ENCODE assay signal across 1 cellular context in the genomic region with DNA sequence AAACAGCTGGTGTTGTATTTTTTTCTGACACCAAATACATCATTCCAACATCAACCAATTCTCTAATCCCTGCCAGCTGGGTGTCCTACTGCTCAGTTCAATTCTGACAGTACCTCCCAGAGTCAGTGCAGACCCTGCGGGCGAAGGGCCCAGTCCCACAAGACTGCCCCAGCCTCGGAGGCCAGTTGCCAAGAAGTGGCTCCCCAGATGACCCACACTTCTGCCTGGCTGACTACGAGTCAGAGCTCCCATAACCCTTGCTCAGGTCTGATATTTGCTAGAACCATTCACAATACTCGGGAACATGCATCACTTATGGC.
TF ChIP-seq lines count a peak whose summit lies in the region.

No MANE protein-coding gene starts in this region.

TF ChIP-seq in WTC11, 78 proteins besides CTCF, POLR2A, EP300 and RAD21 (continued from another document):
- TF ChIP-seq, protein P1, sequence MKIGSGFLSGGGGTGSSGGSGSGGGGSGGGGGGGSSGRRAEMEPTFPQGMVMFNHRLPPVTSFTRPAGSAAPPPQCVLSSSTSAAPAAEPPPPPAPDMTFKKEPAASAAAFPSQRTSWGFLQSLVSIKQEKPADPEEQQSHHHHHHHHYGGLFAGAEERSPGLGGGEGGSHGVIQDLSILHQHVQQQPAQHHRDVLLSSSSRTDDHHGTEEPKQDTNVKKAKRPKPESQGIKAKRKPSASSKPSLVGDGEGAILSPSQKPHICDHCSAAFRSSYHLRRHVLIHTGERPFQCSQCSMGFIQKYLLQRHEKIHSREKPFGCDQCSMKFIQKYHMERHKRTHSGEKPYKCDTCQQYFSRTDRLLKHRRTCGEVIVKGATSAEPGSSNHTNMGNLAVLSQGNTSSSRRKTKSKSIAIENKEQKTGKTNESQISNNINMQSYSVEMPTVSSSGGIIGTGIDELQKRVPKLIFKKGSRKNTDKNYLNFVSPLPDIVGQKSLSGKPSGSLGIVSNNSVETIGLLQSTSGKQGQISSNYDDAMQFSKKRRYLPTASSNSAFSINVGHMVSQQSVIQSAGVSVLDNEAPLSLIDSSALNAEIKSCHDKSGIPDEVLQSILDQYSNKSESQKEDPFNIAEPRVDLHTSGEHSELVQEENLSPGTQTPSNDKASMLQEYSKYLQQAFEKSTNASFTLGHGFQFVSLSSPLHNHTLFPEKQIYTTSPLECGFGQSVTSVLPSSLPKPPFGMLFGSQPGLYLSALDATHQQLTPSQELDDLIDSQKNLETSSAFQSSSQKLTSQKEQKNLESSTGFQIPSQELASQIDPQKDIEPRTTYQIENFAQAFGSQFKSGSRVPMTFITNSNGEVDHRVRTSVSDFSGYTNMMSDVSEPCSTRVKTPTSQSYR (CRISPR knock-in tag; IDR thresholded peaks at IDR 0.05): no peak
- TF ChIP-seq ZNF396 (CRISPR knock-in tag; IDR thresholded peaks at IDR 0.05; ENCODE audit: borderline replicate concordance): no peak
- TF ChIP-seq, protein P2, sequence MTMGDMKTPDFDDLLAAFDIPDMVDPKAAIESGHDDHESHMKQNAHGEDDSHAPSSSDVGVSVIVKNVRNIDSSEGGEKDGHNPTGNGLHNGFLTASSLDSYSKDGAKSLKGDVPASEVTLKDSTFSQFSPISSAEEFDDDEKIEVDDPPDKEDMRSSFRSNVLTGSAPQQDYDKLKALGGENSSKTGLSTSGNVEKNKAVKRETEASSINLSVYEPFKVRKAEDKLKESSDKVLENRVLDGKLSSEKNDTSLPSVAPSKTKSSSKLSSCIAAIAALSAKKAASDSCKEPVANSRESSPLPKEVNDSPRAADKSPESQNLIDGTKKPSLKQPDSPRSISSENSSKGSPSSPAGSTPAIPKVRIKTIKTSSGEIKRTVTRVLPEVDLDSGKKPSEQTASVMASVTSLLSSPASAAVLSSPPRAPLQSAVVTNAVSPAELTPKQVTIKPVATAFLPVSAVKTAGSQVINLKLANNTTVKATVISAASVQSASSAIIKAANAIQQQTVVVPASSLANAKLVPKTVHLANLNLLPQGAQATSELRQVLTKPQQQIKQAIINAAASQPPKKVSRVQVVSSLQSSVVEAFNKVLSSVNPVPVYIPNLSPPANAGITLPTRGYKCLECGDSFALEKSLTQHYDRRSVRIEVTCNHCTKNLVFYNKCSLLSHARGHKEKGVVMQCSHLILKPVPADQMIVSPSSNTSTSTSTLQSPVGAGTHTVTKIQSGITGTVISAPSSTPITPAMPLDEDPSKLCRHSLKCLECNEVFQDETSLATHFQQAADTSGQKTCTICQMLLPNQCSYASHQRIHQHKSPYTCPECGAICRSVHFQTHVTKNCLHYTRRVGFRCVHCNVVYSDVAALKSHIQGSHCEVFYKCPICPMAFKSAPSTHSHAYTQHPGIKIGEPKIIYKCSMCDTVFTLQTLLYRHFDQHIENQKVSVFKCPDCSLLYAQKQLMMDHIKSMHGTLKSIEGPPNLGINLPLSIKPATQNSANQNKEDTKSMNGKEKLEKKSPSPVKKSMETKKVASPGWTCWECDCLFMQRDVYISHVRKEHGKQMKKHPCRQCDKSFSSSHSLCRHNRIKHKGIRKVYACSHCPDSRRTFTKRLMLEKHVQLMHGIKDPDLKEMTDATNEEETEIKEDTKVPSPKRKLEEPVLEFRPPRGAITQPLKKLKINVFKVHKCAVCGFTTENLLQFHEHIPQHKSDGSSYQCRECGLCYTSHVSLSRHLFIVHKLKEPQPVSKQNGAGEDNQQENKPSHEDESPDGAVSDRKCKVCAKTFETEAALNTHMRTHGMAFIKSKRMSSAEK (CRISPR knock-in tag; IDR thresholded peaks at IDR 0.05; ENCODE audit: borderline replicate concordance): no peak
- TF ChIP-seq, protein P3, sequence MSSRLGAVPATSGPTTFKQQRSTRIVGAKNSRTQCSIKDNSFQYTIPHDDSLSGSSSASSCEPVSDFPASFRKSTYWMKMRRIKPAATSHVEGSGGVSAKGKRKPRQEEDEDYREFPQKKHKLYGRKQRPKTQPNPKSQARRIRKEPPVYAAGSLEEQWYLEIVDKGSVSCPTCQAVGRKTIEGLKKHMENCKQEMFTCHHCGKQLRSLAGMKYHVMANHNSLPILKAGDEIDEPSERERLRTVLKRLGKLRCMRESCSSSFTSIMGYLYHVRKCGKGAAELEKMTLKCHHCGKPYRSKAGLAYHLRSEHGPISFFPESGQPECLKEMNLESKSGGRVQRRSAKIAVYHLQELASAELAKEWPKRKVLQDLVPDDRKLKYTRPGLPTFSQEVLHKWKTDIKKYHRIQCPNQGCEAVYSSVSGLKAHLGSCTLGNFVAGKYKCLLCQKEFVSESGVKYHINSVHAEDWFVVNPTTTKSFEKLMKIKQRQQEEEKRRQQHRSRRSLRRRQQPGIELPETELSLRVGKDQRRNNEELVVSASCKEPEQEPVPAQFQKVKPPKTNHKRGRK (CRISPR knock-in tag; IDR thresholded peaks at IDR 0.05; ENCODE audit: borderline replicate concordance): no peak
- TF ChIP-seq, protein P4, sequence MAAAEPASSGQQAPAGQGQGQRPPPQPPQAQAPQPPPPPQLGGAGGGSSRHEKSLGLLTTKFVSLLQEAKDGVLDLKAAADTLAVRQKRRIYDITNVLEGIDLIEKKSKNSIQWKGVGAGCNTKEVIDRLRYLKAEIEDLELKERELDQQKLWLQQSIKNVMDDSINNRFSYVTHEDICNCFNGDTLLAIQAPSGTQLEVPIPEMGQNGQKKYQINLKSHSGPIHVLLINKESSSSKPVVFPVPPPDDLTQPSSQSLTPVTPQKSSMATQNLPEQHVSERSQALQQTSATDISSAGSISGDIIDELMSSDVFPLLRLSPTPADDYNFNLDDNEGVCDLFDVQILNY (CRISPR knock-in tag; IDR thresholded peaks at IDR 0.05): no peak
